ENCODE assay signal across 23 cellular contexts in the genomic region with DNA sequence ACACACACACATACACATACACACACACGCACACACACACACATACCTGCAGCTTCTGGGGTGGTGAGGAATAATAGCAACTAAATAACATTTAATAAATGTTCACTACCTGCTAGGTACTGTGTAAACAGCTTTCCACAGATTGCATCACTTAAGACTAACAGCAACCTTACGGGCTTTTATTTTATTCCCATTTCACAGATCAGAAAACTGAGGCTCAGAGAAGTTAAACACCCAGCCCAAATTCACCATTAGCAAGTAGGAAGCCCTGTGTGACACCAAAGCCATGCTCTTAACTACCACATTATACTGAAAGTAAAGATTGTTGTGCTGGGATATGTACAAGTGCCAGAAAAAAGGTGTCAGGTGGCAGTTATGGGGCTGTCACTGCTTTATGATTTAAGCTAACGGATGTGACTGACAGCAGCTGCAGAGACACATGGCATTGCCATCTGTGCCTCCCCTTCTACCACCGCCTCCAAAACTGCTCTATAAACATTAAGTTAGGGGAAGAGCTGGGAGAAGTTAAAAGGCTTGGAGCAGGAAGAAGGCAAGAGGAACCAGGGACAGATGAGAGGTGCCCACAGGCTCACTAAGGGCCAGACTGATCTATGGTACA.
DNase-seq lines count a peak whose midpoint lies in the region; ATAC-seq and TF ChIP-seq lines count a peak whose summit lies in the region.
"Had no signal": no experiment of that assay in that cellular context is flagged by ENCODE, and none has a peak within 500 bp of the region (broad histone marks: within the 10 kb centered on the region; RNA-seq: fewer than 3 reads in every experiment).

No MANE protein-coding gene starts in this region.

- no peak overlapping the region for H3K9ac ChIP-seq in BLaER1
- no peak overlapping the region for H3K9ac ChIP-seq in DND-41 (ENCODE audit: low read depth, low read length)

- peaks cover 85% of the 10 kb centered on the region for H4K20me1 ChIP-seq in BLaER1
- peaks cover 29% of the 10 kb centered on the region; the same call in 1 of the 2 replicates for H4K20me1 ChIP-seq in DND-41 (ENCODE audit: insufficient read depth, low read length)

- H3K36me3 Mint-ChIP-seq in memory B cell, result peaks cover 19% of the 10 kb centered on the region

- ATAC-seq in DND-41 (ENCODE audit: insufficient read depth, low read depth), result peak; percentile 27; the same call in 1 of the 3 replicates
- ATAC-seq in memory B cell (ENCODE audit: low read depth), result no peak
- ATAC-seq in GM19351 (IDR thresholded peaks at IDR 0.05; ENCODE audit: unreplicated experiment), result no peak
- ATAC-seq in GM19397 (IDR thresholded peaks at IDR 0.05; ENCODE audit: unreplicated experiment), result no peak
- no peak for ATAC-seq in HG03521 (IDR thresholded peaks at IDR 0.05; ENCODE audit: unreplicated experiment)
- ATAC-seq: activated CD4-positive, alpha-beta T cell treated with anti-CD3 and anti-CD28 coated beads for 36 hours; activated T-cell treated with anti-CD3 and anti-CD28 coated beads, Interleukin-2, amount 50 U/mL, for 4 hours had no signal

- peaks cover 3% of the 10 kb centered on the region for H3K9me3 ChIP-seq in BLaER1
- no peaks in the 10 kb centered on the region for H3K9me3 ChIP-seq in DND-41 (ENCODE audit: insufficient read depth, low read length, severe bottlenecking)
- H3K9me3 ChIP-seq: adrenal gland, testis, uterus had no signal

- TF ChIP-seq CTCF in DND-41 (IDR thresholded peaks at IDR 0.05; ENCODE audit: borderline replicate concordance, extremely low read depth, low read length, poor library complexity, severe bottlenecking), result no peak

- no peak for DNase-seq in DND-41
- DNase-seq in NCI-H524 treated with DMSO at 0.1 percent for 48 hours (lab: John Stamatoyannopoulos, UW), result peak; percentile 97
- no peak for DNase-seq in memory B cell (ENCODE audit: low spot score in 2 of 2)
- DNase-seq: activated CD4-positive, alpha-beta T cell treated with anti-CD3 and anti-CD28 coated beads for 36 hours; activated T-cell treated with anti-CD3 and anti-CD28 coated beads, Interleukin-2, amount 50 U/mL, for 4 hours; adrenal gland; brain microvascular endothelial cell; effector CD8-positive, alpha-beta T cell; foreskin fibroblast; H7; IMR-90; mesenchymal stem cell; NCI-H1105 treated with DMSO at 0.1 percent for 48 hours; NCI-H510A treated with DMSO at 0.1 percent for 48 hours; stimulated activated CD4-positive, alpha-beta T cell treated with anti-CD3 and anti-CD28 coated beads, Interleukin-2, amount 100 ng/mL, for 48 hours; stimulated activated naive B cell treated with anti-CD40 and anti-IgM and Interleukin-4, amounts not matched to agents 10 μg/mL and 1 μg/mL and 100 μg/mL, for 72 hours; testis; uterus had no signal

- no peaks in the 10 kb centered on the region for H3K9me3 Mint-ChIP-seq in memory B cell
- H3K9me3 Mint-ChIP-seq: activated T-cell treated with anti-CD3 and anti-CD28 coated beads, Interleukin-2, amount 50 U/mL, for 4 hours; stimulated activated naive B cell treated with anti-CD40 and anti-IgM and Interleukin-4, amounts not matched to agents 10 μg/mL and 1 μg/mL and 100 μg/mL, for 72 hours had no signal

- no peak overlapping the region for H2AFZ ChIP-seq in DND-41 (ENCODE audit: low read depth, low read length)

- H3K4me1 ChIP-seq in BLaER1 (peaks cover 34% of the 10 kb centered on the region), DND-41 (ENCODE audit: insufficient read depth, low read length) (no peaks in the 10 kb centered on the region)

- 0 out of 2 replicates have a peak overlapping the region, but pooled peaks have one; percentile 45 for H3K4me2 ChIP-seq in BLaER1
- no peak overlapping the region for H3K4me2 ChIP-seq in DND-41 (ENCODE audit: insufficient read depth, low read length)

- H3K4me1 Mint-ChIP-seq in memory B cell, result peaks cover 28% of the 10 kb centered on the region

- peak overlapping the region; percentile 26 for H3K27ac Mint-ChIP-seq in memory B cell

- H3K36me3 ChIP-seq in BLaER1 (peaks cover 41% of the 10 kb centered on the region), DND-41 (ENCODE audit: insufficient read depth, low read length) (peaks cover 25% of the 10 kb centered on the region)
- H3K36me3 ChIP-seq: brain microvascular endothelial cell, uterus had no signal

- H3K27me3 Mint-ChIP-seq in memory B cell, result no peaks in the 10 kb centered on the region
- H3K27me3 Mint-ChIP-seq: activated CD4-positive, alpha-beta T cell treated with anti-CD3 and anti-CD28 coated beads for 36 hours; stimulated activated naive B cell treated with anti-CD40 and anti-IgM and Interleukin-4, amounts not matched to agents 10 μg/mL and 1 μg/mL and 100 μg/mL, for 72 hours had no signal

- no peak overlapping the region for H3K27ac ChIP-seq in BLaER1
- H3K27ac ChIP-seq in DND-41 (ENCODE audit: low read length), result no peak overlapping the region
- H3K27ac ChIP-seq: adrenal gland, brain microvascular endothelial cell, testis, uterus had no signal

- H3K4me3 ChIP-seq in BLaER1 (no peak overlapping the region), DND-41 (ENCODE audit: low read depth in 1 of 2, low read length in 2 of 2) (no peak overlapping the region)
- H3K4me3 ChIP-seq: adrenal gland, testis, uterus had no signal

- H3K4me3 Mint-ChIP-seq in memory B cell, result no peak overlapping the region
- H3K4me3 Mint-ChIP-seq: activated CD4-positive, alpha-beta T cell treated with anti-CD3 and anti-CD28 coated beads for 36 hours; activated T-cell treated with anti-CD3 and anti-CD28 coated beads, Interleukin-2, amount 50 U/mL, for 4 hours; CD14-positive monocyte had no signal

- H3K27me3 ChIP-seq in BLaER1, result no peaks in the 10 kb centered on the region
- H3K27me3 ChIP-seq in DND-41 (ENCODE audit: insufficient read depth, low read length, poor library complexity), result no peaks in the 10 kb centered on the region
- H3K27me3 ChIP-seq: adrenal gland, brain microvascular endothelial cell, testis, uterus had no signal

- H3K79me2 ChIP-seq in DND-41 (ENCODE audit: insufficient read depth, low read length), result peaks cover 72% of the 10 kb centered on the region
